18 cellular contexts compared by ENCODE assay signal in the genomic region with DNA sequence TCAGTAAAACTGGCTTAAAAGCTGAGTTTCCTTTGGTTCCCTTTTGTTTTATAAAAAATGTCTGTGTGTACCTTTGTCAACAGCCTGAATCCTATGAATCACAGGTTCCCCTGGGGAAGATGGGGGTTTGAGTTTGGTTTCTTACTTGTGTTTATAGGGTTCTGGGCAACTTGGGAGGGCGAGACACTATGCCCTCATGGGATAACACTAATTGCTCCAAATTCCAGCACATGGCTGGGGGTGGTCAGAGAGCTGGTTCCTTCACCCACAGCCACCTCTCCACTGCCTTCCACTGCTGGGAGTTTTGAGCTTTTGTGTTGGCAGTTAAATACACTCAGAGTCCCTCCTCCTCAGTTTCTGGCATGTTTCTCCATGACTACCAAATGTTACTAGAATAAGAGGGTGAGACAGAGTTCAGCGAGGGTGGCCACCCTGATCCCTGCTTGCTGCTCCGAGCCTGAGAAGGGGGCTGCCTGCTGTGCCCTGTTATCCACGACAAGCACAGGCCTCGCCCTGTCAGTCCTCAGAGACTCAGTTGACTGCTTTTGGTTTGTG.
"Had no signal": no experiment of that assay in that cellular context is flagged by ENCODE, and none has a peak within 500 bp of the region (broad histone marks: within the 10 kb centered on the region; RNA-seq: fewer than 3 reads in every experiment).

No MANE protein-coding gene starts in this region.

- H3K36me3 Mint-ChIP-seq: activated CD8-positive, alpha-beta memory T cell treated with anti-CD3 and anti-CD28 coated beads, Interleukin-2, amount 10 ng/mL, durations not matched to agents 7 days and 5 days had no signal

- H3K27ac ChIP-seq: ascending aorta, esophagus muscularis mucosa, heart left ventricle, skin epidermis, thyroid gland, uterus had no signal

- H3K9me3 Mint-ChIP-seq: activated T-cell treated with anti-CD3 and anti-CD28 coated beads, Interleukin-2, amount 50 U/mL, for 72 hours; nephron; T-helper 1 cell treated with Interleukin-12 subunit alpha and Interleukin-12 subunit beta and Interleukin-4 antibody, amounts not matched to agents 30 μg/mL and 1 μg/mL, for 36 hours had no signal

- H3K9me3 ChIP-seq: ascending aorta, esophagus muscularis mucosa, heart left ventricle, thyroid gland, uterus had no signal

- ATAC-seq: activated CD8-positive, alpha-beta memory T cell treated with anti-CD3 and anti-CD28 coated beads, Interleukin-2, amount 10 ng/mL, durations not matched to agents 7 days and 5 days; activated T-cell treated with anti-CD3 and anti-CD28 coated beads, Interleukin-2, amount 50 U/mL, for 72 hours; heart left ventricle had no signal

- DNase-seq: activated CD4-positive, alpha-beta T cell treated with anti-CD3 and anti-CD28 coated beads, Interleukin-2, amount 50 U/mL, for 48 hours; activated CD4-positive, CD25-positive, alpha-beta regulatory T cell treated with anti-CD3 and anti-CD28 coated beads, Interleukin-2, amount 50 U/mL, for 72 hours; activated CD8-positive, alpha-beta memory T cell treated with anti-CD3 and anti-CD28 coated beads, Interleukin-2, amount 10 ng/mL, durations not matched to agents 7 days and 5 days; activated naive CD4-positive, alpha-beta T cell; activated T-cell treated with anti-CD3 and anti-CD28 coated beads, Interleukin-2, amount 50 U/mL, for 72 hours; heart left ventricle; mammary epithelial cell; stimulated activated CD4-positive, alpha-beta T cell treated with anti-CD3 and anti-CD28 coated beads, Interleukin-4, amount 100 ng/mL, for 4 hours; thyroid gland; uterus had no signal

- H3K27me3 ChIP-seq: ascending aorta, heart left ventricle, thyroid gland, uterus had no signal

- H3K27ac Mint-ChIP-seq: activated CD8-positive, alpha-beta memory T cell treated with anti-CD3 and anti-CD28 coated beads, Interleukin-2, amount 10 ng/mL, durations not matched to agents 7 days and 5 days; activated T-cell treated with anti-CD3 and anti-CD28 coated beads, Interleukin-2, amount 50 U/mL, for 72 hours; nephron; T-helper 1 cell treated with Interleukin-12 subunit alpha and Interleukin-12 subunit beta and Interleukin-4 antibody, amounts not matched to agents 30 μg/mL and 1 μg/mL, for 36 hours had no signal

- H3K4me1 ChIP-seq: ascending aorta, esophagus muscularis mucosa, heart left ventricle, thyroid gland, uterus had no signal

- H3K36me3 ChIP-seq: uterus had no signal

- FAIRE-seq: colon, frontal cortex, islet of Langerhans had no signal

- H3K4me1 Mint-ChIP-seq: nephron had no signal

- H3K4me3 Mint-ChIP-seq: activated CD8-positive, alpha-beta memory T cell treated with anti-CD3 and anti-CD28 coated beads, Interleukin-2, amount 10 ng/mL, durations not matched to agents 7 days and 5 days; activated T-cell treated with anti-CD3 and anti-CD28 coated beads, Interleukin-2, amount 50 U/mL, for 72 hours; nephron; T-helper 1 cell treated with Interleukin-12 subunit alpha and Interleukin-12 subunit beta and Interleukin-4 antibody, amounts not matched to agents 30 μg/mL and 1 μg/mL, for 36 hours had no signal

- H3K4me3 ChIP-seq: ascending aorta, esophagus muscularis mucosa, heart left ventricle, skin epidermis, thyroid gland, uterus had no signal
